ENCODE assay signal across 32 cellular contexts in genomic region chr4:25951390-25951952, GRCh38. TPM values are rescaled to one million over a fixed set of nuclear protein-coding genes. Genes with fewer than 3 reads are reported as not detected.
DNase-seq lines count a peak whose midpoint lies in the region; ATAC-seq and TF ChIP-seq lines count a peak whose summit lies in the region.
"Had no signal": no experiment of that assay in that cellular context is flagged by ENCODE, and none has a peak within 500 bp of the region (broad histone marks: within the 10 kb centered on the region; RNA-seq: fewer than 3 reads in every experiment).

No MANE protein-coding gene starts in this region.

- H3K27me3 ChIP-seq in CD4-positive, CD25-positive, alpha-beta regulatory T cell (ENCODE audit: control insufficient read depth, insufficient read depth, low read length) = peaks cover 9% of the 10 kb centered on the region

- no peak overlapping the region for H3K4me3 ChIP-seq in CD4-positive, CD25-positive, alpha-beta regulatory T cell (ENCODE audit: low read depth, low read length)
- H3K4me3 ChIP-seq in foreskin fibroblast (ENCODE audit: low read depth in 1 of 2, low read length in 2 of 2) = no peak overlapping the region
- H3K4me3 ChIP-seq: esophagus squamous epithelium, heart left ventricle, lower lobe of right lung, PC-9, tibial artery had no signal

- peaks cover 18% of the 10 kb centered on the region for H3K27me3 Mint-ChIP-seq in activated T-cell treated with anti-CD3 and anti-CD28 coated beads, Interleukin-2, amount 50 U/mL, for 4 hours (ENCODE audit: low read depth)
- peaks cover 7% of the 10 kb centered on the region for H3K27me3 Mint-ChIP-seq in CD4-positive, CD25-positive, alpha-beta regulatory T cell

- no peak for TF ChIP-seq CTCF in foreskin fibroblast (IDR thresholded peaks at IDR 0.05; ENCODE audit: low read depth, low read length)

- H3K4me1 Mint-ChIP-seq in activated T-cell treated with anti-CD3 and anti-CD28 coated beads, Interleukin-2, amount 50 U/mL, for 4 hours (ENCODE audit: low read depth) = peaks cover 12% of the 10 kb centered on the region
- peaks cover 0 to 17% (median 11%) of the 10 kb centered on the region in 4 donors for H3K4me1 Mint-ChIP-seq in CD4-positive, CD25-positive, alpha-beta regulatory T cell

- no peaks in the 10 kb centered on the region for H3K36me3 ChIP-seq in CD4-positive, CD25-positive, alpha-beta regulatory T cell (ENCODE audit: control insufficient read depth, insufficient read depth, low read length)
- H3K36me3 ChIP-seq: esophagus squamous epithelium, heart left ventricle, lower lobe of right lung, tibial artery had no signal

- no peak overlapping the region for H3K4me3 Mint-ChIP-seq in activated T-cell treated with anti-CD3 and anti-CD28 coated beads, Interleukin-2, amount 50 U/mL, for 4 hours
- peak overlapping the region in 3 of 4 donors; percentile 22 to 48 (median 35) for H3K4me3 Mint-ChIP-seq in CD4-positive, CD25-positive, alpha-beta regulatory T cell
- H3K4me3 Mint-ChIP-seq: brain; CD8-positive, alpha-beta memory T cell; T-helper 1 cell treated with Interleukin-12 subunit alpha and Interleukin-12 subunit beta and Interleukin-4 antibody, amounts not matched to agents 30 μg/mL and 1 μg/mL, for 36 hours had no signal

- H3K4me1 ChIP-seq in CD4-positive, CD25-positive, alpha-beta regulatory T cell (ENCODE audit: control insufficient read depth, insufficient read depth, low read length, poor library complexity, severe bottlenecking) = peaks cover 8% of the 10 kb centered on the region
- H3K4me1 ChIP-seq: lower lobe of right lung, tibial artery had no signal

- no peak overlapping the region for H3K27ac Mint-ChIP-seq in CD4-positive, CD25-positive, alpha-beta regulatory T cell
- H3K27ac Mint-ChIP-seq: CD8-positive, alpha-beta memory T cell; T-helper 1 cell treated with Interleukin-12 subunit alpha and Interleukin-12 subunit beta and Interleukin-4 antibody, amounts not matched to agents 30 μg/mL and 1 μg/mL, for 36 hours had no signal

- H3K36me3 Mint-ChIP-seq in activated T-cell treated with anti-CD3 and anti-CD28 coated beads, Interleukin-2, amount 50 U/mL, for 4 hours (ENCODE audit: insufficient read depth) = no peaks in the 10 kb centered on the region
- H3K36me3 Mint-ChIP-seq in CD4-positive, CD25-positive, alpha-beta regulatory T cell = no peaks in the 10 kb centered on the region
- H3K36me3 Mint-ChIP-seq: brain had no signal

- H3K27ac ChIP-seq in CD4-positive, CD25-positive, alpha-beta regulatory T cell (ENCODE audit: insufficient read depth, low read length, poor library complexity, severe bottlenecking) = no peak overlapping the region
- H3K27ac ChIP-seq: esophagus squamous epithelium, heart left ventricle, HL-60, KMS-11, lower lobe of right lung, PC-9, tibial artery had no signal

- ATAC-seq in activated T-cell treated with anti-CD3 and anti-CD28 coated beads, Interleukin-2, amount 50 U/mL, for 4 hours = peak; percentile 21 to 52
- ATAC-seq in CD4-positive, CD25-positive, alpha-beta regulatory T cell (ENCODE audit: low read depth in 2 of 2) = no peak
- ATAC-seq in HG02678 (IDR thresholded peaks at IDR 0.05; ENCODE audit: unreplicated experiment) = no peak
- no peak for ATAC-seq in GM21515 (IDR thresholded peaks at IDR 0.05; ENCODE audit: unreplicated experiment)
- ATAC-seq: activated CD4-positive, CD25-positive, alpha-beta regulatory T cell treated with anti-CD3 and anti-CD28 coated beads, Interleukin-2, amount 50 U/mL, for 24 hours; heart left ventricle; lower lobe of right lung had no signal

- H3K9me3 ChIP-seq in CD4-positive, CD25-positive, alpha-beta regulatory T cell (ENCODE audit: control insufficient read depth in 2 of 2, low read length in 2 of 2) = no peaks in the 10 kb centered on the region
- H3K9me3 ChIP-seq: esophagus squamous epithelium, heart left ventricle, lower lobe of right lung, SK-N-SH, tibial artery had no signal

- no peaks in the 10 kb centered on the region for H3K9me3 Mint-ChIP-seq in activated T-cell treated with anti-CD3 and anti-CD28 coated beads, Interleukin-2, amount 50 U/mL, for 4 hours
- peaks cover 0 to 2% (median 0%) of the 10 kb centered on the region in 7 donors for H3K9me3 Mint-ChIP-seq in CD4-positive, CD25-positive, alpha-beta regulatory T cell
- H3K9me3 Mint-ChIP-seq: CD8-positive, alpha-beta memory T cell had no signal

- no peak for DNase-seq in activated T-cell treated with anti-CD3 and anti-CD28 coated beads, Interleukin-2, amount 50 U/mL, for 4 hours
- DNase-seq in activated T-cell treated with anti-CD3 and anti-CD28 coated beads, Interleukin-2, amount 50 U/mL, for 48 hours = no peak
- peak in 1 of 3 donors; percentile 14 for DNase-seq in CD4-positive, CD25-positive, alpha-beta regulatory T cell
- peak; percentile 16 for DNase-seq in NCI-H69 (lab: John Stamatoyannopoulos, UW)
- DNase-seq in left kidney (ENCODE audit: low read depth, low spot score) = peak; percentile 58
- DNase-seq in foreskin fibroblast = no peak
- DNase-seq: AML-193; amniotic stem cell; CD8-positive, alpha-beta memory T cell; cerebellar nuclear complex; dermis blood vessel endothelial cell; DMS 273 treated with DMSO at 0.1 percent for 48 hours; esophagus squamous epithelium; foreskin melanocyte; heart left ventricle; kidney glomerular epithelial cell; lower lobe of right lung; MM.1S; NCI-H1930; NCI-H2227 treated with DMSO at 0.1 percent for 48 hours; NCI-H526; NK-92 treated with Interleukin-12 subunit alpha and Interleukin-12 subunit beta, amount 100 ng/mL, for 24 hours; PC-9; SK-N-SH; tibial artery had no signal

RNA-seq across cellular contexts. Expression of gene SMIM20, which starts 37.5 kb away (rescaled TPM):
- 10 to 100 TPM; 18.9 to 22.7 (median 19.5) TPM for total RNA-seq in activated T-cell treated with anti-CD3 and anti-CD28 coated beads, Interleukin-2, amount 50 U/mL, for 4 hours
- total RNA-seq in CD4-positive, CD25-positive, alpha-beta regulatory T cell = 7.4 TPM
- 10 to 100 TPM; 50.5 to 80.5 (median 55.7) TPM for polyA plus RNA-seq in CD4-positive, CD25-positive, alpha-beta regulatory T cell

Comparison
In these comparisons a context has a peak if more than half of its experiments do, and no peak if none do; other contexts are left out.
1. ATAC-seq: peak in activated T-cell treated with anti-CD3 and anti-CD28 coated beads, Interleukin-2, amount 50 U/mL, for 4 hours (2 of 2); none in CD4-positive, CD25-positive, alpha-beta regulatory T cell (0 of 2), HG02678 (single experiment) and GM21515 (single experiment).
2. DNase-seq: peak in NCI-H69 (single experiment) and left kidney (single experiment); none in activated T-cell treated with anti-CD3 and anti-CD28 coated beads, Interleukin-2, amount 50 U/mL, for 4 hours (single experiment), activated T-cell treated with anti-CD3 and anti-CD28 coated beads, Interleukin-2, amount 50 U/mL, for 48 hours (0 of 2) and foreskin fibroblast (0 of 2).